Comparison of ENCODE assay signal across 30 cellular contexts in genomic region chr3:56025316-56025715, GRCh38.
DNase-seq lines count a peak whose midpoint lies in the region; ATAC-seq and TF ChIP-seq lines count a peak whose summit lies in the region.
"Had no signal": no experiment of that assay in that cellular context is flagged by ENCODE, and none has a peak within 500 bp of the region (broad histone marks: within the 10 kb centered on the region; RNA-seq: fewer than 3 reads in every experiment).

No MANE protein-coding gene starts in this region.

- no peaks in the 10 kb centered on the region for H3K9me3 ChIP-seq in A673 (ENCODE audit: low read depth, low read length, poor library complexity, severe bottlenecking)
- H3K9me3 ChIP-seq in left lung = no peaks in the 10 kb centered on the region
- H3K9me3 ChIP-seq: ascending aorta, left ventricle myocardium inferior, MG63, neutrophil, Peyer's patch, prostate gland, sigmoid colon had no signal

- H3K4me3 Mint-ChIP-seq in type B pancreatic cell = no peak overlapping the region
- H3K4me3 Mint-ChIP-seq: activated naive CD8-positive, alpha-beta T cell; immature natural killer cell; stimulated activated memory B cell treated with anti-CD40 and anti-IgM and Interleukin-4, amounts not matched to agents 10 μg/mL and 1 μg/mL and 100 μg/mL, for 72 hours had no signal

- H3K27me3 Mint-ChIP-seq in type B pancreatic cell = peaks cover 10% of the 10 kb centered on the region
- H3K27me3 Mint-ChIP-seq: stimulated activated memory B cell treated with anti-CD40 and anti-IgM and Interleukin-4, amounts not matched to agents 10 μg/mL and 1 μg/mL and 100 μg/mL, for 72 hours had no signal

- DNase-seq in A673 (ENCODE audit: low spot score) = peak; percentile 40
- DNase-seq in DMS79 treated with DMSO at 0.1 percent for 48 hours (lab: John Stamatoyannopoulos, UW) = peak; percentile 46
- DNase-seq in NCI-H345 (lab: John Stamatoyannopoulos, UW) = peak; percentile 47
- DNase-seq in astrocyte of the hippocampus (ENCODE audit: low read depth, low spot score) = peak; percentile 56
- no peak for DNase-seq in activated CD8-positive, alpha-beta memory T cell treated with anti-CD3 and anti-CD28 coated beads for 24 hours
- no peak for DNase-seq in left lung
- no peak for DNase-seq in type B pancreatic cell (ENCODE audit: extremely low spot score, unreplicated experiment)
- DNase-seq: activated CD4-positive, alpha-beta T cell treated with anti-CD3 and anti-CD28 coated beads, Interleukin-2, amount 50 U/mL, for 48 hours; activated CD8-positive, alpha-beta memory T cell treated with anti-CD3 and anti-CD28 coated beads, Interleukin-2, amount 50 U/mL, for 48 hours; dorsolateral prefrontal cortex; hypothalamus; immature natural killer cell; KBM-7; left ventricle myocardium inferior; mesendoderm; MG63; NCI-H187; Peyer's patch; sigmoid colon; stimulated activated CD4-positive, alpha-beta T cell treated with anti-CD3 and anti-CD28 coated beads, Interleukin-4, amount 100 ng/mL, for 4 hours; T-helper 1 cell had no signal

- POLR2A ChIA-PET in A673 (lab: Charles Lee; ENCODE audit: low non-redundant PET) = interaction anchor here (0.6 kb wide), 1 partner anchor 39 kb away, joined by 7 read pairs; no protein-coding TSS in a partner anchor

- no peak overlapping the region for H3K4me3 ChIP-seq in A673 (ENCODE audit: low read depth, low read length, poor library complexity, severe bottlenecking)
- no peak overlapping the region for H3K4me3 ChIP-seq in left lung
- H3K4me3 ChIP-seq: ascending aorta, dorsolateral prefrontal cortex, left ventricle myocardium inferior, MG63, Peyer's patch, prostate gland, sigmoid colon had no signal

- intact Hi-C loops in A673 (cut with micrococcal nuclease; ENCODE audit: unreplicated experiment) = no loop called here
- intact Hi-C loops in left lung (cut with DNase I) = no loop called here

- H3K36me3 ChIP-seq in A673 (ENCODE audit: insufficient read depth, low read length, poor library complexity, severe bottlenecking) (no peaks in the 10 kb centered on the region), left lung (no peaks in the 10 kb centered on the region)
- H3K36me3 ChIP-seq: ascending aorta, left ventricle myocardium inferior, MG63, neutrophil, Peyer's patch, prostate gland, sigmoid colon had no signal

- no peaks in the 10 kb centered on the region for H3K36me3 Mint-ChIP-seq in type B pancreatic cell
- H3K36me3 Mint-ChIP-seq: activated naive CD8-positive, alpha-beta T cell; immature natural killer cell; stimulated activated memory B cell treated with anti-CD40 and anti-IgM and Interleukin-4, amounts not matched to agents 10 μg/mL and 1 μg/mL and 100 μg/mL, for 72 hours had no signal

- ATAC-seq in left lung (no peak), HG03442 (IDR thresholded peaks at IDR 0.05; ENCODE audit: unreplicated experiment) (no peak)
- ATAC-seq: activated CD4-positive, CD25-positive, alpha-beta regulatory T cell treated with anti-CD3 and anti-CD28 coated beads, Interleukin-2, amount 50 U/mL, for 24 hours had no signal

- no peak overlapping the region for H3K27ac Mint-ChIP-seq in type B pancreatic cell
- H3K27ac Mint-ChIP-seq: activated naive CD8-positive, alpha-beta T cell; activated T-helper 2 cell treated with anti-CD3 and anti-CD28 coated beads, Interferon-gamma antibody, Interleukin-2, Interleukin-4, amounts not matched to agents 10 μg/mL and 5 μg/mL and 100 μg/mL, durations not matched to agents 14 hours and 24 hours and 36 hours; immature natural killer cell; stimulated activated memory B cell treated with anti-CD40 and anti-IgM and Interleukin-4, amounts not matched to agents 10 μg/mL and 1 μg/mL and 100 μg/mL, for 72 hours had no signal

- BruUV-seq in A673 (replicated peaks; lab: Mats Ljungman, UMichigan) = no TSS peak

- CTCF ChIA-PET in A673 (lab: Charles Lee) = no interaction called here

- H3K27me3 ChIP-seq in A673 (replicated peaks; ENCODE audit: insufficient read depth, low read depth, low read length, poor library complexity) (no peaks in the 10 kb centered on the region), left lung (no peaks in the 10 kb centered on the region)
- H3K27me3 ChIP-seq: ascending aorta, dorsolateral prefrontal cortex, MG63, neutrophil, Peyer's patch, sigmoid colon had no signal

- peaks cover 7% of the 10 kb centered on the region for H3K4me1 Mint-ChIP-seq in type B pancreatic cell (ENCODE audit: unreplicated experiment)
- H3K4me1 Mint-ChIP-seq: immature natural killer cell; stimulated activated memory B cell treated with anti-CD40 and anti-IgM and Interleukin-4, amounts not matched to agents 10 μg/mL and 1 μg/mL and 100 μg/mL, for 72 hours had no signal

- peaks cover 5% of the 10 kb centered on the region for H3K9me3 Mint-ChIP-seq in type B pancreatic cell
- H3K9me3 Mint-ChIP-seq: activated T-helper 2 cell treated with anti-CD3 and anti-CD28 coated beads, Interferon-gamma antibody, Interleukin-2, Interleukin-4, amounts not matched to agents 10 μg/mL and 5 μg/mL and 100 μg/mL, durations not matched to agents 14 hours and 24 hours and 36 hours; stimulated activated memory B cell treated with anti-CD40 and anti-IgM and Interleukin-4, amounts not matched to agents 10 μg/mL and 1 μg/mL and 100 μg/mL, for 72 hours had no signal

- TF ChIP-seq CTCF in A673 (conservative IDR thresholded peaks at IDR 0.05; ENCODE audit: low read depth, low read length) (no peak), left lung (IDR thresholded peaks at IDR 0.05) (no peak), type B pancreatic cell (conservative IDR thresholded peaks at IDR 0.05) (no peak)

- peak overlapping the region; percentile 93 for H3K27ac ChIP-seq in A673 (ENCODE audit: low read depth, low read length, poor library complexity, severe bottlenecking)
- H3K27ac ChIP-seq in left lung = no peak overlapping the region
- H3K27ac ChIP-seq: ascending aorta, C4-2B, dorsolateral prefrontal cortex, left ventricle myocardium inferior, neutrophil, Peyer's patch, prostate gland, sigmoid colon had no signal

- H3K4me1 ChIP-seq in A673 (ENCODE audit: insufficient read depth, low read length, poor library complexity, severe bottlenecking) (peaks cover 28% of the 10 kb centered on the region), left lung (no peaks in the 10 kb centered on the region)
- H3K4me1 ChIP-seq: ascending aorta, left ventricle myocardium inferior, Peyer's patch, prostate gland, sigmoid colon had no signal

Comparison
In these comparisons a context has a peak if more than half of its experiments do, and no peak if none do; other contexts are left out.
1. DNase-seq: peak in A673 (single experiment), DMS79 treated with DMSO at 0.1 percent for 48 hours (single experiment), NCI-H345 (single experiment) and astrocyte of the hippocampus (single experiment); none in activated CD8-positive, alpha-beta memory T cell treated with anti-CD3 and anti-CD28 coated beads for 24 hours (single experiment), left lung (0 of 2) and type B pancreatic cell (single experiment).